Comparison of ENCODE assay signal across 9 cellular contexts in genomic region chr15:95106781-95107180, GRCh38.
"Had no signal": no experiment of that assay in that cellular context is flagged by ENCODE, and none has a peak within 500 bp of the region (broad histone marks: within the 10 kb centered on the region; RNA-seq: fewer than 3 reads in every experiment).

No MANE protein-coding gene starts in this region.

- H3K4me3 Mint-ChIP-seq: GM23338, H9 had no signal

- H3K4me3 ChIP-seq: GM23338, K562 had no signal

- H3K27ac Mint-ChIP-seq: GM23338, H9 had no signal

- FAIRE-seq: H1, H54, HTR-8/SVneo, K562 had no signal

- DNase-seq: H9, HCEC 1CT, IMR-90, KG1 had no signal

- H3K4me1 Mint-ChIP-seq: GM23338 had no signal
